Comparison of ENCODE assay signal across 1 cellular context in genomic region chr10:119852277-119852676, GRCh38.
TF ChIP-seq lines count a peak whose summit lies in the region.

No MANE protein-coding gene starts in this region.

TF ChIP-seq in GM23338, 12 proteins besides CTCF, POLR2A, EP300 and RAD21 (continued from another document):
- TF ChIP-seq ZNF462 (CRISPR knock-in tag; IDR thresholded peaks at IDR 0.05) (no peak), NANOG (IDR thresholded peaks at IDR 0.05; ENCODE audit: borderline replicate concordance) (no peak), JUNB (IDR thresholded peaks at IDR 0.05; ENCODE audit: unreplicated experiment) (no peak), POLR2AphosphoS5 (IDR thresholded peaks at IDR 0.05; ENCODE audit: low read depth) (no peak), ZNF114 (CRISPR knock-in tag; IDR thresholded peaks at IDR 0.05) (no peak), STAT1 (IDR thresholded peaks at IDR 0.05; ENCODE audit: unreplicated experiment) (no peak), REST (IDR thresholded peaks at IDR 0.05; ENCODE audit: unreplicated experiment) (no peak), EZH2phosphoT487 (IDR thresholded peaks at IDR 0.05; ENCODE audit: unreplicated experiment) (no peak)
TF ChIP-seq in GM23338: peak in this region for 0.
